In genomic region chr12:128339669-128340068, GRCh38 we compare ENCODE assay signal across 20 cellular contexts.
"Had no signal": no experiment of that assay in that cellular context is flagged by ENCODE, and none has a peak within 500 bp of the region (broad histone marks: within the 10 kb centered on the region; RNA-seq: fewer than 3 reads in every experiment).

No MANE protein-coding gene starts in this region.

- DNase-seq: activated B cell treated with CpG ODN at 0.5 μM for 24 hours; activated CD4-positive, alpha-beta memory T cell treated with anti-CD3 and anti-CD28 coated beads for 36 hours; activated CD4-positive, alpha-beta T cell treated with anti-CD3 and anti-CD28 coated beads for 48 hours; activated naive CD4-positive, alpha-beta T cell treated with anti-CD3 and anti-CD28 coated beads for 36 hours; activated T-cell treated with anti-CD3 and anti-CD28 coated beads, Interleukin-2, amount 50 U/mL, for 48 hours; amygdala; cortex of kidney; effector CD4-positive, alpha-beta T cell; erythroblast; foreskin fibroblast; heart right ventricle; kidney glomerular epithelial cell; naive B cell; pancreas; psoas muscle; stimulated activated CD4-positive, alpha-beta T cell treated with anti-CD3 and anti-CD28 coated beads, Interleukin-1b, Interleukin-23, amount 100 ng/mL, for 48 hours; stimulated activated naive CD8-positive, alpha-beta T cell treated with anti-CD3 and anti-CD28 coated beads, Interleukin-15, amount 100 ng/mL, for 72 hours; T-helper 1 cell; tibial artery had no signal

- H3K27me3 Mint-ChIP-seq: activated B cell treated with CpG ODN at 0.5 μM for 24 hours; activated CD4-positive, alpha-beta memory T cell treated with anti-CD3 and anti-CD28 coated beads for 36 hours had no signal

- H3K27ac Mint-ChIP-seq: activated B cell treated with CpG ODN at 0.5 μM for 24 hours; activated CD4-positive, alpha-beta memory T cell treated with anti-CD3 and anti-CD28 coated beads for 36 hours; activated naive CD4-positive, alpha-beta T cell treated with anti-CD3 and anti-CD28 coated beads for 36 hours; naive B cell; stimulated activated effector memory CD8-positive, alpha-beta T cell treated with anti-CD3 and anti-CD28 coated beads, Interleukin-12 subunit alpha, Interleukin-12 subunit beta, amount 100 ng/mL, for 72 hours; stimulated activated naive CD8-positive, alpha-beta T cell treated with anti-CD3 and anti-CD28 coated beads, Interleukin-15, amount 100 ng/mL, for 72 hours had no signal

- H3K27me3 ChIP-seq: tibial artery had no signal

- H3K4me3 ChIP-seq: heart right ventricle, pancreas, psoas muscle, tibial artery had no signal

- H3K36me3 Mint-ChIP-seq: activated CD4-positive, alpha-beta memory T cell treated with anti-CD3 and anti-CD28 coated beads for 36 hours; naive B cell; stimulated activated effector memory CD8-positive, alpha-beta T cell treated with anti-CD3 and anti-CD28 coated beads, Interleukin-12 subunit alpha, Interleukin-12 subunit beta, amount 100 ng/mL, for 72 hours had no signal

- H3K9me3 Mint-ChIP-seq: stimulated activated effector memory CD8-positive, alpha-beta T cell treated with anti-CD3 and anti-CD28 coated beads, Interleukin-12 subunit alpha, Interleukin-12 subunit beta, amount 100 ng/mL, for 72 hours; stimulated activated naive CD8-positive, alpha-beta T cell treated with anti-CD3 and anti-CD28 coated beads, Interleukin-15, amount 100 ng/mL, for 72 hours had no signal

- H3K27ac ChIP-seq: heart right ventricle, psoas muscle, tibial artery had no signal

- H3K36me3 ChIP-seq: heart right ventricle, pancreas, tibial artery had no signal

- H3K4me1 ChIP-seq: pancreas, psoas muscle, tibial artery had no signal

- H3K9me3 ChIP-seq: pancreas, psoas muscle had no signal

- H3K4me3 Mint-ChIP-seq: activated B cell treated with CpG ODN at 0.5 μM for 24 hours; activated CD4-positive, alpha-beta memory T cell treated with anti-CD3 and anti-CD28 coated beads for 36 hours; activated naive CD4-positive, alpha-beta T cell treated with anti-CD3 and anti-CD28 coated beads for 36 hours; naive B cell; stimulated activated effector memory CD8-positive, alpha-beta T cell treated with anti-CD3 and anti-CD28 coated beads, Interleukin-12 subunit alpha, Interleukin-12 subunit beta, amount 100 ng/mL, for 72 hours; stimulated activated naive CD8-positive, alpha-beta T cell treated with anti-CD3 and anti-CD28 coated beads, Interleukin-15, amount 100 ng/mL, for 72 hours had no signal

- H3K4me1 Mint-ChIP-seq: activated B cell treated with CpG ODN at 0.5 μM for 24 hours; naive B cell; stimulated activated effector memory CD8-positive, alpha-beta T cell treated with anti-CD3 and anti-CD28 coated beads, Interleukin-12 subunit alpha, Interleukin-12 subunit beta, amount 100 ng/mL, for 72 hours; stimulated activated naive CD8-positive, alpha-beta T cell treated with anti-CD3 and anti-CD28 coated beads, Interleukin-15, amount 100 ng/mL, for 72 hours had no signal

- ATAC-seq: psoas muscle; stimulated activated effector memory CD8-positive, alpha-beta T cell treated with anti-CD3 and anti-CD28 coated beads, Interleukin-12 subunit alpha, Interleukin-12 subunit beta, amount 100 ng/mL, for 72 hours; stimulated activated naive CD8-positive, alpha-beta T cell treated with anti-CD3 and anti-CD28 coated beads, Interleukin-15, amount 100 ng/mL, for 72 hours had no signal
